In genomic region chr2:11123856-11124759, GRCh38 we compare ENCODE assay signal across 8 cellular contexts. TPM values are rescaled to one million over a fixed set of nuclear protein-coding genes. Genes with fewer than 3 reads are reported as not detected.
DNase-seq lines count a peak whose midpoint lies in the region; ATAC-seq and TF ChIP-seq lines count a peak whose summit lies in the region.

No MANE protein-coding gene starts in this region.

- DNase-seq in AG09309 (ENCODE audit: low read depth) (no peak), NCI-H1436 treated with DMSO at 0.1 percent for 48 hours (lab: John Stamatoyannopoulos, UW) (peak; percentile 6), adrenal gland (peak; percentile 44 to 81 (median 61)), hepatic stellate cell (ENCODE audit: low spot score) (peak; percentile 75)
- DNase-seq in stimulated activated CD4-positive, alpha-beta T cell treated with anti-CD3 and anti-CD28 coated beads, Interleukin-15, amount 100 ng/mL, for 24 hours = peak; percentile 83

- H3K79me2 ChIP-seq in SU-DHL-6 (ENCODE audit: insufficient read depth, low read length) = no peaks in the 10 kb centered on the region

- no peak overlapping the region for H3K9ac ChIP-seq in SU-DHL-6 (ENCODE audit: low read length)

- H3K9me3 ChIP-seq in SU-DHL-6 (ENCODE audit: insufficient read depth, low read length) (no peaks in the 10 kb centered on the region), adrenal gland (replicated peaks in 1 of 3) (no peaks in the 10 kb centered on the region)

- TF ChIP-seq CTCF in AG09309 (IDR thresholded peaks at IDR 0.05; ENCODE audit: control insufficient read depth, insufficient read depth, low read depth, low read length, missing control alignments) (peak; percentile 93), SU-DHL-6 (IDR thresholded peaks at IDR 0.05; ENCODE audit: insufficient read depth, low read length, poor library complexity, severe bottlenecking) (peak; percentile 65), adrenal gland (IDR thresholded peaks at IDR 0.05) (peak; percentile 54 to 87 (median 73))

- no peaks in the 10 kb centered on the region for H3K27me3 ChIP-seq in SU-DHL-6 (ENCODE audit: low read length)
- peaks cover 12% of the 10 kb centered on the region for H3K27me3 ChIP-seq in adrenal gland

- TF ChIP-seq POLR2A in adrenal gland (IDR thresholded peaks at IDR 0.05) = no peak

- H3K4me2 ChIP-seq in SU-DHL-6 (ENCODE audit: low read depth, low read length, poor library complexity, severe bottlenecking) = no peak overlapping the region

- peak; percentile 70 for ATAC-seq in GM19351 (IDR thresholded peaks at IDR 0.05; ENCODE audit: unreplicated experiment)
- no peak for ATAC-seq in GM21825 (IDR thresholded peaks at IDR 0.05; ENCODE audit: unreplicated experiment)

- intact Hi-C loops in adrenal gland (cut with DNase I) = loop anchor here (2.0 to 10.0 kb wide), 3 partner anchors 291 to 461 kb away; no protein-coding TSS in a partner anchor

- H3K4me3 ChIP-seq in AG09309 (ENCODE audit: control insufficient read depth, low read depth, low read length) = no peak overlapping the region
- H3K4me3 ChIP-seq in SU-DHL-6 (ENCODE audit: insufficient read depth, low read length, poor library complexity, severe bottlenecking) = no peak overlapping the region
- no peak overlapping the region for H3K4me3 ChIP-seq in adrenal gland

- H3K4me1 ChIP-seq in adrenal gland (replicated peaks in 1 of 2) = no peaks in the 10 kb centered on the region

- no peaks in the 10 kb centered on the region for H3F3A ChIP-seq in SU-DHL-6 (ENCODE audit: insufficient read depth)

- H3K9me2 ChIP-seq in SU-DHL-6 (replicated peaks; ENCODE audit: insufficient read depth, low read length) = no peaks in the 10 kb centered on the region

- no peak overlapping the region for H3K27ac ChIP-seq in SU-DHL-6 (ENCODE audit: low read depth, low read length)
- no peak overlapping the region for H3K27ac ChIP-seq in adrenal gland

- 34 to 54% (median 45%) methylated on average over 20 to 41 of the region's 41 CpGs for WGBS in adrenal gland, 4 donors

- H2AFZ ChIP-seq in SU-DHL-6 (ENCODE audit: low read depth, low read length, severe bottlenecking) = no peak overlapping the region

- H3K36me3 ChIP-seq in SU-DHL-6 (ENCODE audit: low read length) (no peaks in the 10 kb centered on the region), adrenal gland (replicated peaks in 1 of 2) (no peaks in the 10 kb centered on the region)

- H4K20me1 ChIP-seq in SU-DHL-6 (ENCODE audit: low read depth, low read length) = no peaks in the 10 kb centered on the region

RNA-seq across cellular contexts. Expression of gene SLC66A3, which starts 31.2 kb away (rescaled TPM):
- 100 to 1,000 TPM in 3 of 8 donors, 10 to 100 TPM in 5; 21.3 to 162 (median 57.1) TPM for total RNA-seq in adrenal gland
- polyA plus RNA-seq in adrenal gland = 10 to 100 TPM; 13.0 to 33.1 (median 18.9) TPM
